Comparison of ENCODE assay signal across 12 cellular contexts in the genomic region with DNA sequence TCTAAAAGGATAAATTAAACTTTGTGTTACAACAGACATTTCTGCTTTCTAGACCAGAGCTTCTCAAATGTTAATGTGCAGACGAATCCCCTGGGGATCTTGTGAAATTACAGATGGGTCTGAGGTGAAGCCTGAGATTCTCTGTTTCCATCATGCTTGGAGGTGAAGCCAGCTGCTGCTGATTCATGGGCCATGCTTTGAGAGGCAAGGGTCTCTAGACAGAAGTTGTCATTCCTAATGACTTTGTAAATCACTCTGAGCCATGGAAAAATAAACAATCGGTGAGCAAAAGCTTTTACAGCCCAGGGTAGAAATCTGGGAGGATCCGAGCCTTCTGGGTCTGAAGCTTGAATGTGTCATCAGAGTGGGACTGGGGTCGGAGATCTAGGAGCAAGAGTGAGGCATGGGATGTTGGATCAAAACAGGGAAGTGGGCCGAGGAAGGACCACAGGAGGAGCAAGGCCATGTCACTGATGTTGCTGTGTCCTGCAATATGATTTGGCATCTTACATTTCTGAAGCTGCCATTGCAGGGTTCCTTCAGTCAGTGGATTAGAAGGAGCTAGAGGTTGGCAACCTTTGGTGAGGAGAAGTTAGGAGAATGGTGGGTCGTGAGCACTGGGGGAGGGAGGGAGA.
A peak's percentile ranks its signal among the peaks of the same experiment; 100 is the strongest.
DNase-seq lines count a peak whose midpoint lies in the region; ATAC-seq and TF ChIP-seq lines count a peak whose summit lies in the region.
"Had no signal": no experiment of that assay in that cellular context is flagged by ENCODE, and none has a peak within 500 bp of the region (broad histone marks: within the 10 kb centered on the region; RNA-seq: fewer than 3 reads in every experiment).

No MANE protein-coding gene starts in this region.

- H3K27ac ChIP-seq in SJSA1, result no peak overlapping the region
- H3K27ac ChIP-seq in suprapubic skin, result no peak overlapping the region

- peak overlapping the region; percentile 38 for H3K27ac Mint-ChIP-seq in neural crest cell (ENCODE audit: unreplicated experiment)
- H3K27ac Mint-ChIP-seq in activated naive CD8-positive, alpha-beta T cell treated with anti-CD3 and anti-CD28 coated beads, Interleukin-2, amount 50 U/mL, for 24 hours, result no peak overlapping the region
- H3K27ac Mint-ChIP-seq: activated CD4-positive, alpha-beta T cell treated with anti-CD3 and anti-CD28 coated beads, Interleukin-2, amount 10 ng/mL, durations not matched to agents 24 days and 14 days had no signal

- no peak overlapping the region for H3K4me3 ChIP-seq in SJSA1
- H3K4me3 ChIP-seq in suprapubic skin, result no peak overlapping the region
- H3K4me3 ChIP-seq: lung had no signal

- H3K9me3 ChIP-seq in SJSA1 (replicated peaks) (no peaks in the 10 kb centered on the region), suprapubic skin (peaks cover 4% of the 10 kb centered on the region)

- 87% methylated on average over 6 of the region's 6 CpGs for WGBS in suprapubic skin

- peaks cover 6% of the 10 kb centered on the region for H3K9me3 Mint-ChIP-seq in neural crest cell
- no peaks in the 10 kb centered on the region for H3K9me3 Mint-ChIP-seq in activated naive CD8-positive, alpha-beta T cell treated with anti-CD3 and anti-CD28 coated beads, Interleukin-2, amount 50 U/mL, for 24 hours
- H3K9me3 Mint-ChIP-seq: activated CD4-positive, alpha-beta T cell treated with anti-CD3 and anti-CD28 coated beads, Interleukin-2, amount 10 ng/mL, durations not matched to agents 24 days and 14 days had no signal

- H3K4me1 ChIP-seq in SJSA1 (replicated peaks) (peaks cover 12% of the 10 kb centered on the region), suprapubic skin (no peaks in the 10 kb centered on the region)

- H3K27me3 ChIP-seq in SJSA1 (replicated peaks), result no peaks in the 10 kb centered on the region
- H3K27me3 ChIP-seq in suprapubic skin, result no peaks in the 10 kb centered on the region

- no peaks in the 10 kb centered on the region for H3K27me3 Mint-ChIP-seq in neural crest cell (ENCODE audit: low read depth)
- H3K27me3 Mint-ChIP-seq in activated naive CD8-positive, alpha-beta T cell treated with anti-CD3 and anti-CD28 coated beads, Interleukin-2, amount 50 U/mL, for 24 hours, result no peaks in the 10 kb centered on the region
- H3K27me3 Mint-ChIP-seq: activated CD4-positive, alpha-beta T cell treated with anti-CD3 and anti-CD28 coated beads, Interleukin-2, amount 10 ng/mL, durations not matched to agents 24 days and 14 days had no signal

- no peak for TF ChIP-seq POLR2A in suprapubic skin (IDR thresholded peaks at IDR 0.05)

- no peak overlapping the region for H3K4me3 Mint-ChIP-seq in neural crest cell
- H3K4me3 Mint-ChIP-seq in activated naive CD8-positive, alpha-beta T cell treated with anti-CD3 and anti-CD28 coated beads, Interleukin-2, amount 50 U/mL, for 24 hours, result no peak overlapping the region
- H3K4me3 Mint-ChIP-seq: activated CD4-positive, alpha-beta T cell treated with anti-CD3 and anti-CD28 coated beads, Interleukin-2, amount 10 ng/mL, durations not matched to agents 24 days and 14 days had no signal

- TF ChIP-seq CTCF in neural crest cell (conservative IDR thresholded peaks at IDR 0.05) (no peak), suprapubic skin (IDR thresholded peaks at IDR 0.05) (no peak)

- DNase-seq in SJSA1 (ENCODE audit: low read depth in 1 of 2, low spot score in 2 of 2) (peak; percentile 38 to 44), neural crest cell (ENCODE audit: low read depth, low spot score) (no peak), suprapubic skin (ENCODE audit: low spot score in 2 of 2) (no peak), cortex of kidney (lab: John Stamatoyannopoulos, UW) (no peak), head of caudate nucleus (no peak)
- DNase-seq in activated naive CD8-positive, alpha-beta T cell treated with anti-CD3 and anti-CD28 coated beads, Interleukin-2, amount 50 U/mL, for 24 hours, result no peak
- DNase-seq: activated CD4-positive, alpha-beta T cell treated with anti-CD3 and anti-CD28 coated beads, Interleukin-2, amount 10 ng/mL, durations not matched to agents 24 days and 14 days; DMS79; NCI-H2107 had no signal

- no peaks in the 10 kb centered on the region; the same call in none of the 2 replicates for H3K36me3 ChIP-seq in SJSA1
- no peaks in the 10 kb centered on the region for H3K36me3 ChIP-seq in suprapubic skin

- TF ChIP-seq EP300 in suprapubic skin (IDR thresholded peaks at IDR 0.05), result no peak

- peaks cover 5% of the 10 kb centered on the region for H3K4me1 Mint-ChIP-seq in neural crest cell
- no peaks in the 10 kb centered on the region for H3K4me1 Mint-ChIP-seq in activated naive CD8-positive, alpha-beta T cell treated with anti-CD3 and anti-CD28 coated beads, Interleukin-2, amount 50 U/mL, for 24 hours

- peaks cover 38% of the 10 kb centered on the region for H3K36me3 Mint-ChIP-seq in neural crest cell (ENCODE audit: low read depth)
- H3K36me3 Mint-ChIP-seq in activated naive CD8-positive, alpha-beta T cell treated with anti-CD3 and anti-CD28 coated beads, Interleukin-2, amount 50 U/mL, for 24 hours (ENCODE audit: low read depth), result peaks cover 32% of the 10 kb centered on the region

- intact Hi-C loops in head of caudate nucleus (cut with DNase I), result no loop called here

- ATAC-seq in GM19043 (IDR thresholded peaks at IDR 0.05; ENCODE audit: low read depth, unreplicated experiment) (peak; percentile 81), HG03039 (IDR thresholded peaks at IDR 0.05; ENCODE audit: unreplicated experiment) (peak; percentile 49)
- ATAC-seq in activated naive CD8-positive, alpha-beta T cell treated with anti-CD3 and anti-CD28 coated beads, Interleukin-2, amount 50 U/mL, for 24 hours, result no peak

Comparison
In these comparisons a context has a peak if more than half of its experiments do, and no peak if none do; other contexts are left out.
1. DNase-seq: peak in SJSA1 (2 of 2); none in neural crest cell (single experiment), suprapubic skin (0 of 2), activated naive CD8-positive, alpha-beta T cell treated with anti-CD3 and anti-CD28 coated beads, Interleukin-2, amount 50 U/mL, for 24 hours (single experiment), cortex of kidney (single experiment) and head of caudate nucleus (0 of 42).